Comparison of ENCODE assay signal across 7 cellular contexts in genomic region chr12:64714551-64714968, GRCh38. TPM values are rescaled to one million over a fixed set of nuclear protein-coding genes. Genes with fewer than 3 reads are reported as not detected.
DNase-seq lines count a peak whose midpoint lies in the region; ATAC-seq and TF ChIP-seq lines count a peak whose summit lies in the region.

No MANE protein-coding gene starts in this region.

- H3K18ac ChIP-seq in H9 (ENCODE audit: insufficient read length, low read depth, low read length): no peak overlapping the region

- H3K9me3 ChIP-seq in mucosa of descending colon (no peaks in the 10 kb centered on the region), H9 (ENCODE audit: control insufficient read depth, low read depth, low read length) (no peaks in the 10 kb centered on the region)

- intact Hi-C loops in mucosa of descending colon (cut with DNase I, micrococcal nuclease): no loop called here

- H2BK12ac ChIP-seq in H9 (ENCODE audit: insufficient read length, low read depth, low read length): no peak overlapping the region

- H2BK5ac ChIP-seq in H9 (ENCODE audit: insufficient read length, low read length): no peak overlapping the region

- H3K79me1 ChIP-seq in H9 (ENCODE audit: insufficient read depth, low read depth, low read length, poor library complexity, severe bottlenecking): no peaks in the 10 kb centered on the region

- H4K91ac ChIP-seq in H9 (ENCODE audit: insufficient read length, low read depth, low read length): no peak overlapping the region

- H3K36me3 ChIP-seq in mucosa of descending colon (ENCODE audit: low read depth): no peaks in the 10 kb centered on the region

- H3T11ph ChIP-seq in H9 (ENCODE audit: low read length): no peak overlapping the region

- no peaks in the 10 kb centered on the region for H3K27me3 Mint-ChIP-seq in H9 (ENCODE audit: low read depth)

- H2BK20ac ChIP-seq in H9 (ENCODE audit: low read depth, low read length, poor library complexity, severe bottlenecking): no peak overlapping the region

- H4K8ac ChIP-seq in H9 (replicated peaks; ENCODE audit: insufficient read length, low read depth, low read length): no peak overlapping the region

- H3K14ac ChIP-seq in H9 (ENCODE audit: insufficient read depth, low read length): no peak overlapping the region

- no peak for TF ChIP-seq CTCF in mucosa of descending colon (IDR thresholded peaks at IDR 0.05)
- no peak for TF ChIP-seq CTCF in H9 (conservative IDR thresholded peaks at IDR 0.05)

- no peak overlapping the region for H3K56ac ChIP-seq in H9 (ENCODE audit: insufficient read length, low read depth, low read length)

- no CpG with 5 or more reads among the region's 5 CpGs for WGBS in H9 (ENCODE audit: extremely low coverage, insufficient read length, low lambda C conversion rate)

- DNase-seq in mucosa of descending colon (no peak), H9 (no peak), SIG-M5 (lab: John Stamatoyannopoulos, UW) (no peak), GOT3 (lab: John Stamatoyannopoulos, UW) (no peak)

- H3K4me1 ChIP-seq in mucosa of descending colon (ENCODE audit: low read depth): no peaks in the 10 kb centered on the region
- no peaks in the 10 kb centered on the region for H3K4me1 ChIP-seq in H9 (ENCODE audit: insufficient read depth, low read length)

- H4K20me1 ChIP-seq in H9 (ENCODE audit: control insufficient read depth, insufficient read depth, insufficient read length): no peaks in the 10 kb centered on the region

- no peak overlapping the region for H3K27ac Mint-ChIP-seq in H9

- H3K4me3 Mint-ChIP-seq in H9: no peak overlapping the region

- no peak overlapping the region for H2AK5ac ChIP-seq in H9 (ENCODE audit: insufficient read length, low read length)

- no peak overlapping the region for H3K4me3 ChIP-seq in mucosa of descending colon

- no peak overlapping the region for H2AFZ ChIP-seq in H9 (ENCODE audit: low read length)

- ATAC-seq in GM18867 (IDR thresholded peaks at IDR 0.05; ENCODE audit: unreplicated experiment) (peak; percentile 79), GM21515 (IDR thresholded peaks at IDR 0.05; ENCODE audit: unreplicated experiment) (peak; percentile 70), HG03378 (IDR thresholded peaks at IDR 0.05; ENCODE audit: unreplicated experiment) (peak; percentile 59), mucosa of descending colon (peak; percentile 28)

- no peak overlapping the region for H3K27ac ChIP-seq in H9 (ENCODE audit: insufficient read length, low read depth, low read length)

- no peak overlapping the region for H3K9ac ChIP-seq in H9 (ENCODE audit: extremely low read depth, insufficient read length, low read length)

- no peak overlapping the region for H2BK15ac ChIP-seq in H9 (ENCODE audit: low read depth, low read length)

- no peaks in the 10 kb centered on the region for H3K79me2 ChIP-seq in H9 (ENCODE audit: insufficient read depth, low read length)

- no peak overlapping the region for H3K23ac ChIP-seq in H9 (ENCODE audit: insufficient read length, low read depth, low read length)

- H3K4ac ChIP-seq in H9 (ENCODE audit: low read depth, low read length): no peak overlapping the region

- H2BK120ac ChIP-seq in H9 (ENCODE audit: low read depth, low read length, poor library complexity, severe bottlenecking): no peak overlapping the region

- no peak overlapping the region for H3K4me2 ChIP-seq in H9 (ENCODE audit: insufficient read depth, insufficient read length, low read length)

- no peaks in the 10 kb centered on the region for H3K27me3 ChIP-seq in H9 (ENCODE audit: insufficient read depth, low read length)

- no peaks in the 10 kb centered on the region for H3K9me3 Mint-ChIP-seq in H9

- H4K5ac ChIP-seq in H9 (ENCODE audit: insufficient read length, low read depth, low read length): no peak overlapping the region

- peaks cover 10 to 34% (median 16%) of the 10 kb centered on the region in 3 experiments for H3K36me3 Mint-ChIP-seq in H9 (ENCODE audit: insufficient read depth in 1 of 3, low read depth in 3 of 3)

- H3K23me2 ChIP-seq in H9 (ENCODE audit: insufficient read length, low read depth, low read length, poor library complexity, severe bottlenecking): no peaks in the 10 kb centered on the region

- no peaks in the 10 kb centered on the region for H3K4me1 Mint-ChIP-seq in H9

RNA-seq across cellular contexts. Expression of gene GNS, which starts 44.6 kb away (rescaled TPM):
- 10 to 100 TPM; 57.4 to 79.2 (median 72.9) TPM for total RNA-seq in mucosa of descending colon
- 21.6 and 26.0 TPM in 2 replicates for total RNA-seq in H9 (2021)

Comparison
In these comparisons a context has a peak if more than half of its experiments do, and no peak if none do; other contexts are left out.
1. ATAC-seq: peak in every context shown above with its lines; median percentile 79 in GM18867; 70 in GM21515; 59 in HG03378; 28 in mucosa of descending colon.